In the genomic region with DNA sequence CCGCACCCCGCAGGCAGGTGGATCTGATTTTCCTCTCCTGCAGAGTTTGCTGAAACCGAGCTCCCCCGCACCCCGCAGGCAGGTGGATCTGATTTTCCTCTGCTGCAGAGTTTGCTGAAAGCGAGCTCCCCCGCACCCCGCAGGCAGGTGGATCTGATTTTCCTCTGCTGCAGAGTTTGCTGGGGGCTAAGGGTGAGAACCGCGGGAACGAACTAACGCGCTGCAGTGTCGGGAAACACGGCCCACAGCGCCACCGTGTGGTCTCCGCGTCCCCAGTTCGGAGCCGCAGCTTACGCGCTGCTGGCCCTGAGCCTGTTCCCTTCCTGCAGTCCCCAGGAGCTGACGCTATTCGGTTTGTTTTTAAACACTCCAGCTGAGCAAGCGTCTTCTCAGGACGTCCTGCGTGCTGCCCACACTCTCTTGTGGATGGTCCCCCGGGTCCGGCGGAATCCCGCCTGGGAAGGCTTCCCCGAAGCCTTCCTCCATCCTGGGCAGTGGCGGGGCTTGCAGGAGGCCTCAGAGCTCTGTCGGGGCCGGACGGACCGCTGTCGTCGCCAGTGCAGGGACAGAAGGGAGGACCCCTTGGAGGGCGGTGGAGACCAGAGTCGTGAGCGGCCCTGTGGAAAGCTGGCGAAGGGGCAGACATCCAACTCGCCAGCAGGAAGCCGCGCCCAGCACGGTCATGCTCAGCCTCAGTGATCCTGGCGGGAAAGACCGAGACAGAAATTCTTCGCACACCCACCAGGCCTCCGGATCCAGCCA, we compare ENCODE assay signal across 8 cellular contexts.
DNase-seq lines count a peak whose midpoint lies in the region; ATAC-seq and TF ChIP-seq lines count a peak whose summit lies in the region.

No MANE protein-coding gene starts in this region.

- TF ChIP-seq RAD21 in Ishikawa (IDR thresholded peaks at IDR 0.05; ENCODE audit: low read depth), result peak; percentile 82

- H3K27me3 ChIP-seq in CD4-positive, alpha-beta memory T cell (ENCODE audit: insufficient read depth, low read length), result peaks cover 24% of the 10 kb centered on the region

- intact Hi-C loops in CD4-positive, alpha-beta memory T cell (cut with micrococcal nuclease), result loop anchor here (1.0 to 10.0 kb wide), 4 partner anchors 166 to 640 kb away; partner anchors contain the start of gene NKD2

- no peaks in the 10 kb centered on the region for H3K36me3 ChIP-seq in CD4-positive, alpha-beta memory T cell (ENCODE audit: insufficient read depth, low read length)

- H3K4me3 ChIP-seq in CD4-positive, alpha-beta memory T cell (ENCODE audit: low read length in 2 of 2), result no peak overlapping the region

- H3K9me3 ChIP-seq in CD4-positive, alpha-beta memory T cell (ENCODE audit: control insufficient read depth in 1 of 2, low read length in 2 of 2), result no peaks in the 10 kb centered on the region

- peak; percentile 89 for TF ChIP-seq CTCF in GM20000 (IDR thresholded peaks at IDR 0.05; ENCODE audit: extremely low read depth, missing control alignments)
- TF ChIP-seq CTCF in nephron (IDR thresholded peaks at IDR 0.05; ENCODE audit: unreplicated experiment in 3 of 3), result peak; percentile 74 to 84 (median 80)

- peaks cover 22 to 29% of the 10 kb centered on the region in 2 donors for H3K27me3 Mint-ChIP-seq in CD4-positive, alpha-beta memory T cell
- H3K27me3 Mint-ChIP-seq in nephron (ENCODE audit: low read depth), result peaks cover 77% of the 10 kb centered on the region
- peaks cover 72% of the 10 kb centered on the region for H3K27me3 Mint-ChIP-seq in stimulated activated memory B cell treated with anti-CD40 and anti-IgM and Interleukin-4, amounts not matched to agents 10 μg/mL and 1 μg/mL and 100 μg/mL, for 72 hours

- H3K4me1 ChIP-seq in CD4-positive, alpha-beta memory T cell (ENCODE audit: insufficient read depth, low read length), result peaks cover 6% of the 10 kb centered on the region

- H3K4me3 Mint-ChIP-seq in CD4-positive, alpha-beta memory T cell, result peak overlapping the region in 4 of 8 donors; percentile 32 to 63 (median 37)
- H3K4me3 Mint-ChIP-seq in nephron, result peak overlapping the region in 2 of 3 experiments; percentile 58 to 66
- H3K4me3 Mint-ChIP-seq in stimulated activated memory B cell treated with anti-CD40 and anti-IgM and Interleukin-4, amounts not matched to agents 10 μg/mL and 1 μg/mL and 100 μg/mL, for 72 hours, result no peak overlapping the region

- H3K36me3 Mint-ChIP-seq in CD4-positive, alpha-beta memory T cell, result no peaks in the 10 kb centered on the region
- H3K36me3 Mint-ChIP-seq in nephron (ENCODE audit: low read depth), result no peaks in the 10 kb centered on the region
- no peaks in the 10 kb centered on the region for H3K36me3 Mint-ChIP-seq in stimulated activated memory B cell treated with anti-CD40 and anti-IgM and Interleukin-4, amounts not matched to agents 10 μg/mL and 1 μg/mL and 100 μg/mL, for 72 hours

- H3K27ac ChIP-seq in CD4-positive, alpha-beta memory T cell (ENCODE audit: low read depth, low read length), result no peak overlapping the region

- DNase-seq in CD4-positive, alpha-beta memory T cell, result peak; percentile 65 to 76 (median 74)
- DNase-seq in GM20000 (ENCODE audit: low spot score), result peak; percentile 89
- DNase-seq in activated T-helper 1 cell treated with Interleukin-2 at 50 U/mL for 16 hours (ENCODE audit: low read depth), result peak; percentile 66
- peak; percentile 77 for DNase-seq in fibroblast of peridontal ligament (ENCODE audit: extremely low read depth)

- peak; percentile 93 for ATAC-seq in stimulated activated memory B cell treated with anti-CD40 and anti-IgM and Interleukin-4, amounts not matched to agents 10 μg/mL and 1 μg/mL and 100 μg/mL, for 72 hours

- H3K4me1 Mint-ChIP-seq in CD4-positive, alpha-beta memory T cell, result peaks cover 6 to 21% (median 12%) of the 10 kb centered on the region in 4 donors
- peaks cover 11% of the 10 kb centered on the region for H3K4me1 Mint-ChIP-seq in nephron
- H3K4me1 Mint-ChIP-seq in stimulated activated memory B cell treated with anti-CD40 and anti-IgM and Interleukin-4, amounts not matched to agents 10 μg/mL and 1 μg/mL and 100 μg/mL, for 72 hours, result peaks cover 17% of the 10 kb centered on the region

- TF ChIP-seq EP300 in Ishikawa (IDR thresholded peaks at IDR 0.05; ENCODE audit: borderline replicate concordance), result no peak

- no peak overlapping the region for H3K27ac Mint-ChIP-seq in CD4-positive, alpha-beta memory T cell
- no peak overlapping the region for H3K27ac Mint-ChIP-seq in nephron
- H3K27ac Mint-ChIP-seq in stimulated activated memory B cell treated with anti-CD40 and anti-IgM and Interleukin-4, amounts not matched to agents 10 μg/mL and 1 μg/mL and 100 μg/mL, for 72 hours, result no peak overlapping the region

- POLR2A ChIA-PET in CD4-positive, alpha-beta memory T cell (lab: Charles Lee; ENCODE audit: partially characterized antibody), result interaction anchor here (1.3 to 1.6 kb wide), 2 partner anchors 11 to 259 kb away, joined by 7 to 13 read pairs; no protein-coding TSS in a partner anchor

- no peaks in the 10 kb centered on the region for H3K9me3 Mint-ChIP-seq in CD4-positive, alpha-beta memory T cell
- no peaks in the 10 kb centered on the region for H3K9me3 Mint-ChIP-seq in nephron
- no peaks in the 10 kb centered on the region for H3K9me3 Mint-ChIP-seq in stimulated activated memory B cell treated with anti-CD40 and anti-IgM and Interleukin-4, amounts not matched to agents 10 μg/mL and 1 μg/mL and 100 μg/mL, for 72 hours

- CTCF ChIA-PET in CD4-positive, alpha-beta memory T cell (lab: Charles Lee; ENCODE audit: partially characterized antibody), result interaction anchor here (0.6 to 4.3 kb wide), 32 partner anchors 9 to 733 kb away, joined by 3 to 57 read pairs (median 5); partner anchors contain the start of gene CLPTM1L

TF ChIP-seq in Ishikawa, 13 proteins besides CTCF, POLR2A, EP300 and RAD21 (continues in another document):
- TF ChIP-seq YY1 (IDR thresholded peaks at IDR 0.05; ENCODE audit: low read depth) (no peak), ZBTB7A (IDR thresholded peaks at IDR 0.05; ENCODE audit: low read depth) (no peak), TCF12 (IDR thresholded peaks at IDR 0.05; ENCODE audit: low read depth) (no peak), NFIC (IDR thresholded peaks at IDR 0.05) (no peak), EGR1 (IDR thresholded peaks at IDR 0.05) (no peak), REST (IDR thresholded peaks at IDR 0.05; ENCODE audit: low read depth) (no peak), FOXM1 (IDR thresholded peaks at IDR 0.05; ENCODE audit: borderline replicate concordance, low read depth) (no peak)

TF ChIP-seq in PFSK-1, 5 proteins besides CTCF, POLR2A, EP300 and RAD21:
- TF ChIP-seq SIN3A (IDR thresholded peaks at IDR 0.05; ENCODE audit: borderline replicate concordance, insufficient read depth, low read length), result no peak
- TF ChIP-seq FOXP2 (optimal IDR thresholded peaks at IDR 0.05; ENCODE audit: borderline replicate concordance, extremely low read depth, extremely low read length, insufficient read depth), result peak; percentile 95
TF ChIP-seq in PFSK-1: peak in this region for 1.
